ENCODE assay signal across 8 cellular contexts in genomic region chr15:90191795-90192494, GRCh38. TPM values are rescaled to one million over a fixed set of nuclear protein-coding genes. Genes with fewer than 3 reads are reported as not detected.
A peak's percentile ranks its signal among the peaks of the same experiment; 100 is the strongest.
DNase-seq lines count a peak whose midpoint lies in the region; ATAC-seq lines count a peak whose summit lies in the region.

No MANE protein-coding gene starts in this region.

- H3K27ac Mint-ChIP-seq in activated T-helper 1 cell treated with anti-CD3 and anti-CD28 coated beads, Interleukin-12 subunit alpha, Interleukin-12 subunit beta, Interleukin-2, Interleukin-4 antibody, amounts not matched to agents 30 ng/mL and 10 ng/mL and 1 ng/mL, durations not matched to agents 14 hours and 24 hours and 36 hours, result no peak overlapping the region

- no peaks in the 10 kb centered on the region for H3K9me3 Mint-ChIP-seq in activated T-helper 1 cell treated with anti-CD3 and anti-CD28 coated beads, Interleukin-12 subunit alpha, Interleukin-12 subunit beta, Interleukin-2, Interleukin-4 antibody, amounts not matched to agents 30 ng/mL and 10 ng/mL and 1 ng/mL, durations not matched to agents 14 hours and 24 hours and 36 hours

- peak overlapping the region; percentile 70 for H3K4me3 Mint-ChIP-seq in activated T-helper 1 cell treated with anti-CD3 and anti-CD28 coated beads, Interleukin-12 subunit alpha, Interleukin-12 subunit beta, Interleukin-2, Interleukin-4 antibody, amounts not matched to agents 30 ng/mL and 10 ng/mL and 1 ng/mL, durations not matched to agents 14 hours and 24 hours and 36 hours

- ATAC-seq in GM18873 (IDR thresholded peaks at IDR 0.05; ENCODE audit: low FRiP score, unreplicated experiment) (peak; percentile 61), HG03354 (IDR thresholded peaks at IDR 0.05; ENCODE audit: poor library complexity, severe bottlenecking, unreplicated experiment) (peak; percentile 65)

- H3K36me3 Mint-ChIP-seq in activated T-helper 1 cell treated with anti-CD3 and anti-CD28 coated beads, Interleukin-12 subunit alpha, Interleukin-12 subunit beta, Interleukin-2, Interleukin-4 antibody, amounts not matched to agents 30 ng/mL and 10 ng/mL and 1 ng/mL, durations not matched to agents 14 hours and 24 hours and 36 hours (ENCODE audit: low read depth), result peaks cover 6% of the 10 kb centered on the region

- peak; percentile 94 for DNase-seq in Ammon's horn (ENCODE audit: low spot score)
- DNase-seq in NCI-H510A (lab: John Stamatoyannopoulos, UW), result peak; percentile 82
- DNase-seq in activated T-helper 1 cell treated with anti-CD3 and anti-CD28 coated beads, Interleukin-12 subunit alpha, Interleukin-12 subunit beta, Interleukin-2, Interleukin-4 antibody, amounts not matched to agents 30 ng/mL and 10 ng/mL and 1 ng/mL, durations not matched to agents 14 hours and 24 hours and 36 hours (ENCODE audit: low spot score), result no peak
- peak; percentile 79 for DNase-seq in cardiac septum (ENCODE audit: low spot score)
- DNase-seq in retina, result peak; percentile 77
- no peak for DNase-seq in dermis blood vessel endothelial cell

- peaks cover 44% of the 10 kb centered on the region for H3K4me1 Mint-ChIP-seq in activated T-helper 1 cell treated with anti-CD3 and anti-CD28 coated beads, Interleukin-12 subunit alpha, Interleukin-12 subunit beta, Interleukin-2, Interleukin-4 antibody, amounts not matched to agents 30 ng/mL and 10 ng/mL and 1 ng/mL, durations not matched to agents 14 hours and 24 hours and 36 hours (ENCODE audit: low read depth)

- no peaks in the 10 kb centered on the region for H3K27me3 Mint-ChIP-seq in activated T-helper 1 cell treated with anti-CD3 and anti-CD28 coated beads, Interleukin-12 subunit alpha, Interleukin-12 subunit beta, Interleukin-2, Interleukin-4 antibody, amounts not matched to agents 30 ng/mL and 10 ng/mL and 1 ng/mL, durations not matched to agents 14 hours and 24 hours and 36 hours (ENCODE audit: insufficient read depth)

- intact Hi-C loops in activated T-helper 1 cell treated with anti-CD3 and anti-CD28 coated beads, Interleukin-12 subunit alpha, Interleukin-12 subunit beta, Interleukin-2, Interleukin-4 antibody, amounts not matched to agents 30 ng/mL and 10 ng/mL and 1 ng/mL, durations not matched to agents 14 hours and 24 hours and 36 hours (cut with micrococcal nuclease), result no loop called here
- intact Hi-C loops in cardiac septum (cut with DNase I), result loop anchor here (5.0 kb wide), 1 partner anchor 35 kb away; no protein-coding TSS in a partner anchor

RNA-seq across cellular contexts. Expression of gene SEMA4B, which starts 9.2 kb away (rescaled TPM):
- total RNA-seq in activated T-helper 1 cell treated with anti-CD3 and anti-CD28 coated beads, Interleukin-12 subunit alpha, Interleukin-12 subunit beta, Interleukin-2, Interleukin-4 antibody, amounts not matched to agents 30 ng/mL and 10 ng/mL and 1 ng/mL, durations not matched to agents 14 hours and 24 hours and 36 hours, result 17.5 and 18.8 TPM in 2 replicates
- total RNA-seq in cardiac septum, result 21.2 TPM
- 6.3 and 9.4 TPM in 2 replicates for total RNA-seq in dermis blood vessel endothelial cell

RNA-seq across cellular contexts. Expression of gene CIB1, which starts 41.8 kb away (rescaled TPM):
- 144 and 145 TPM in 2 replicates for total RNA-seq in activated T-helper 1 cell treated with anti-CD3 and anti-CD28 coated beads, Interleukin-12 subunit alpha, Interleukin-12 subunit beta, Interleukin-2, Interleukin-4 antibody, amounts not matched to agents 30 ng/mL and 10 ng/mL and 1 ng/mL, durations not matched to agents 14 hours and 24 hours and 36 hours
- total RNA-seq in cardiac septum (69.9 TPM), dermis blood vessel endothelial cell (22.5 and 26.2 TPM in 2 replicates)

RNA-seq across cellular contexts. Expression of gene GDPGP1, which starts 42.1 kb away (rescaled TPM):
- total RNA-seq in activated T-helper 1 cell treated with anti-CD3 and anti-CD28 coated beads, Interleukin-12 subunit alpha, Interleukin-12 subunit beta, Interleukin-2, Interleukin-4 antibody, amounts not matched to agents 30 ng/mL and 10 ng/mL and 1 ng/mL, durations not matched to agents 14 hours and 24 hours and 36 hours, result 12.7 and 15.5 TPM in 2 replicates
- total RNA-seq in cardiac septum, result 10.6 TPM
- total RNA-seq in dermis blood vessel endothelial cell, result 11.7 and 13.6 TPM in 2 replicates

RNA-seq across cellular contexts. Expression of gene TTLL13, which starts 57.4 kb away (rescaled TPM):
- 0.29 and 0.65 TPM in 2 replicates for total RNA-seq in activated T-helper 1 cell treated with anti-CD3 and anti-CD28 coated beads, Interleukin-12 subunit alpha, Interleukin-12 subunit beta, Interleukin-2, Interleukin-4 antibody, amounts not matched to agents 30 ng/mL and 10 ng/mL and 1 ng/mL, durations not matched to agents 14 hours and 24 hours and 36 hours
- total RNA-seq in cardiac septum (0.16 TPM), dermis blood vessel endothelial cell (0.09 and 0.17 TPM in 2 replicates)

Comparison
In these comparisons a context has a peak if more than half of its experiments do, and no peak if none do; other contexts are left out.
1. DNase-seq: peak in Ammon's horn (single experiment), NCI-H510A (single experiment), cardiac septum (single experiment) and retina (single experiment); none in activated T-helper 1 cell treated with anti-CD3 and anti-CD28 coated beads, Interleukin-12 subunit alpha, Interleukin-12 subunit beta, Interleukin-2, Interleukin-4 antibody, amounts not matched to agents 30 ng/mL and 10 ng/mL and 1 ng/mL, durations not matched to agents 14 hours and 24 hours and 36 hours (single experiment) and dermis blood vessel endothelial cell (single experiment).